In the genomic region with DNA sequence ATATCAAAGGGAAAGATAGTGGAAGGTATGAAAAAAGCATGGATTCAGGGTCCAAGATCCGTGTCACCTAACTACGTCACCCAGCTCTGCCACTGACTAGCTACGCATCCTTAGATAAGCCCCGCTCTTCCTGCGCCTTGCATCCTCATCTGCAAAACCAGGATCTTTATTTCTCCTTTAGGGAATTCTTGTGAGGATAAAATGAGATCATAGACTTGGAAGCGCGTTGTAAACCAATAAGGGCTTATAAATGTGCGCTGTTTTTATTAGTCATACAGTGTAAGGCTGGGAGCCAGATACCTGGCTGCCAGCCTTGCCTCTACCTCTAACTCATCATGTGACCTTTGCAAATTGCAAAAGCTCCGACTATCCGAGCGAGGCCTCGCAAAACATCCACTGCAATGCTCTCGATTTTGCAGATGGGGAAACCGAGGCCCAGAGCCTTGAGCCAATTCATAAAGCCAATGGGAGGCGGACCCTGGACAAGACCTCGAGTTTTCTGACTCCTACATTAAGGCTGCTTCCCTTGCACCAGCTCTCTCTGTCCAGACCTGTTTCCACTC, we compare ENCODE assay signal across 8 cellular contexts. TPM values are rescaled to one million over a fixed set of nuclear protein-coding genes. Genes with fewer than 3 reads are reported as not detected.
DNase-seq lines count a peak whose midpoint lies in the region; ATAC-seq, FAIRE-seq and TF ChIP-seq lines count a peak whose summit lies in the region.

No MANE protein-coding gene starts in this region.

- H3K4me1 Mint-ChIP-seq in Caco-2 (ENCODE audit: low read depth, unreplicated experiment), result no peaks in the 10 kb centered on the region

- 1 to 4% (median 2%) methylated on average over 16 of the region's 16 CpGs for WGBS in small intestine, 3 donors

- H3K4me1 ChIP-seq in Caco-2 (no peaks in the 10 kb centered on the region; the same call in 1 of the 2 replicates), KMS-11 (ENCODE audit: low read depth, poor library complexity, severe bottlenecking) (peaks cover 44% of the 10 kb centered on the region), iPS-15b (ENCODE audit: control insufficient read depth, insufficient read depth, low read length) (peaks cover 7% of the 10 kb centered on the region), small intestine (ENCODE audit: control insufficient read depth in 2 of 2, insufficient read depth in 1 of 2, low read depth in 1 of 2, low read length in 1 of 2) (peaks cover 0 to 8% of the 10 kb centered on the region in 2 donors)

- POLR2A ChIA-PET in Caco-2 (lab: Charles Lee), result interaction anchor here (1.0 kb wide), 2 partner anchors 8 to 10 kb away, joined by 3 to 5 read pairs; a partner anchor contains a TSS

- ATAC-seq in activated naive CD4-positive, alpha-beta T cell treated with anti-CD3 and anti-CD28 coated beads, Interleukin-2, amount 50 U/mL, for 72 hours, result peak in 1 of 2 donors; percentile 43
- ATAC-seq in HG03469 (IDR thresholded peaks at IDR 0.05; ENCODE audit: unreplicated experiment), result no peak
- no peak for ATAC-seq in GM18498 (IDR thresholded peaks at IDR 0.05; ENCODE audit: unreplicated experiment)

- CTCF ChIA-PET in Caco-2 (lab: Charles Lee), result interaction anchor here (0.9 kb wide), 2 partner anchors 8 to 18 kb away, joined by 3 to 4 read pairs; a partner anchor contains a TSS

- peak overlapping the region; percentile 77 for H3K4me3 ChIP-seq in Caco-2 (ENCODE audit: low read depth, low read length)
- H3K4me3 ChIP-seq in KMS-11 (IDR thresholded peaks at IDR 0.05; ENCODE audit: insufficient read depth, low read depth, low read length), result peak overlapping the region; percentile 14
- peak overlapping the region; percentile 90 for H3K4me3 ChIP-seq in iPS-15b (ENCODE audit: low read depth, low read length)
- H3K4me3 ChIP-seq in small intestine (ENCODE audit: low read depth in 1 of 2, low read length in 2 of 2), result peak overlapping the region; percentile 76 to 92

- H3K4me2 ChIP-seq in KMS-11, result peak overlapping the region; percentile 97

- H3K9me3 Mint-ChIP-seq in Caco-2 (ENCODE audit: unreplicated experiment), result no peaks in the 10 kb centered on the region
- H3K9me3 Mint-ChIP-seq in activated naive CD4-positive, alpha-beta T cell treated with anti-CD3 and anti-CD28 coated beads, Interleukin-2, amount 50 U/mL, for 72 hours, result peaks cover 0 to 3% of the 10 kb centered on the region in 2 donors

- H3K36me3 Mint-ChIP-seq in Caco-2 (ENCODE audit: insufficient read depth, unreplicated experiment), result peaks cover 30% of the 10 kb centered on the region
- peaks cover 9 to 30% of the 10 kb centered on the region in 2 donors for H3K36me3 Mint-ChIP-seq in activated naive CD4-positive, alpha-beta T cell treated with anti-CD3 and anti-CD28 coated beads, Interleukin-2, amount 50 U/mL, for 72 hours

- H3K27ac Mint-ChIP-seq in Caco-2 (ENCODE audit: unreplicated experiment), result peak overlapping the region; percentile 86
- peak overlapping the region; percentile 96 for H3K27ac Mint-ChIP-seq in activated naive CD4-positive, alpha-beta T cell treated with anti-CD3 and anti-CD28 coated beads, Interleukin-2, amount 50 U/mL, for 72 hours

- H3K9me3 ChIP-seq in Caco-2 (no peaks in the 10 kb centered on the region), iPS-15b (ENCODE audit: control insufficient read depth, insufficient read depth, low read length) (no peaks in the 10 kb centered on the region), small intestine (ENCODE audit: control insufficient read depth, low read depth) (no peaks in the 10 kb centered on the region)

- intact Hi-C loops in Caco-2 (cut with micrococcal nuclease; ENCODE audit: unreplicated experiment), result loop anchor here (2.0 kb wide), 1 partner anchor 35 kb away; no protein-coding TSS in a partner anchor

- H3K27ac ChIP-seq in KMS-11, result peak overlapping the region; percentile 84
- H3K27ac ChIP-seq in small intestine (ENCODE audit: low read depth in 1 of 2, low read length in 1 of 2), result peak overlapping the region; percentile 92 to 96

- H3K36me3 ChIP-seq in Caco-2 (ENCODE audit: control insufficient read depth, insufficient read depth, low read length) (peaks cover 4% of the 10 kb centered on the region; the same call in 1 of the 2 replicates), KMS-11 (ENCODE audit: insufficient read depth) (no peaks in the 10 kb centered on the region), iPS-15b (ENCODE audit: control insufficient read depth, insufficient read depth, low read length) (peaks cover 24% of the 10 kb centered on the region), small intestine (ENCODE audit: control insufficient read depth in 2 of 2, insufficient read depth in 2 of 2, low read length in 2 of 2) (peaks cover 7 to 8% of the 10 kb centered on the region in 2 donors)

- 0 out of 2 replicates have a peak, but pooled peaks cover 6% of the 10 kb centered on the region for H4K20me1 ChIP-seq in KMS-11 (ENCODE audit: insufficient read depth)

- no peaks in the 10 kb centered on the region for H3K27me3 ChIP-seq in Caco-2 (replicated peaks; ENCODE audit: control insufficient read depth, insufficient read depth, low read length)
- no peaks in the 10 kb centered on the region for H3K27me3 ChIP-seq in KMS-11 (ENCODE audit: insufficient read depth, low read depth)
- H3K27me3 ChIP-seq in iPS-15b (ENCODE audit: control insufficient read depth, insufficient read depth, low read length), result peaks cover 9% of the 10 kb centered on the region
- no peaks in the 10 kb centered on the region for H3K27me3 ChIP-seq in small intestine (ENCODE audit: control insufficient read depth in 2 of 2, insufficient read depth in 2 of 2, low read length in 2 of 2)

- FAIRE-seq in small intestine (lab: Jason Lieb, UNC), result no peak

- BruUV-seq in Caco-2 (replicated peaks; lab: Mats Ljungman, UMichigan), result no TSS peak

- H3K4me3 Mint-ChIP-seq in Caco-2 (ENCODE audit: unreplicated experiment), result peak overlapping the region; percentile 80

- TF ChIP-seq CTCF in Caco-2 (IDR thresholded peaks at IDR 0.05; ENCODE audit: insufficient read depth in 1 of 2, low read depth in 1 of 2, low read length in 1 of 2, severe bottlenecking in 1 of 2, unreplicated experiment in 1 of 2) (no peak), KMS-11 (conservative IDR thresholded peaks at IDR 0.05; ENCODE audit: low read depth, low read length) (no peak)

- H2AFZ ChIP-seq in KMS-11 (ENCODE audit: low read depth), result peak overlapping the region; percentile 63

- H3K79me2 ChIP-seq in KMS-11 (ENCODE audit: insufficient read depth, low read depth), result peaks cover 41% of the 10 kb centered on the region

- H3K27me3 Mint-ChIP-seq in Caco-2 (ENCODE audit: insufficient read depth, unreplicated experiment), result peaks cover under 1% of the 10 kb centered on the region

- DNase-seq in Caco-2 (no peak), small intestine (peak; percentile 58)
- DNase-seq in activated naive CD4-positive, alpha-beta T cell treated with anti-CD3 and anti-CD28 coated beads, Interleukin-2, amount 50 U/mL, for 72 hours (ENCODE audit: low spot score in 2 of 2), result peak in 1 of 2 donors; percentile 66
- no peak for DNase-seq in stimulated activated CD4-positive, alpha-beta T cell treated with anti-CD3 and anti-CD28 coated beads, Interleukin-12 subunit alpha, Interleukin-12 subunit beta, amount 100 ng/mL, for 4 hours

- H3K9ac ChIP-seq in KMS-11 (peak overlapping the region; percentile 86), iPS-15b (ENCODE audit: low read depth, low read length) (peak overlapping the region; percentile 81)

RNA-seq across cellular contexts. Expression of a gene that starts 0.8 kb away (rescaled TPM):
- total RNA-seq in Caco-2 (2022), result 180 and 183 TPM in 2 replicates
- total RNA-seq in activated naive CD4-positive, alpha-beta T cell treated with anti-CD3 and anti-CD28 coated beads, Interleukin-2, amount 50 U/mL, for 72 hours, result 100 to 1,000 TPM in 1 of 2 donors, 10 to 100 TPM in 1; 71.0 to 149 TPM
- polyA plus RNA-seq in small intestine, result 10 to 100 TPM; 47.9 to 99.8 (median 61.6) TPM

RNA-seq across cellular contexts. Expression of a gene that starts 8.3 kb away (rescaled TPM):
- 82.3 and 91.9 TPM in 2 replicates for total RNA-seq in Caco-2 (2022)
- 10 to 100 TPM; 31.9 to 95.1 TPM for total RNA-seq in activated naive CD4-positive, alpha-beta T cell treated with anti-CD3 and anti-CD28 coated beads, Interleukin-2, amount 50 U/mL, for 72 hours
- polyA plus RNA-seq in small intestine, result 10 to 100 TPM; 14.1 to 63.7 (median 30.5) TPM

RNA-seq across cellular contexts. Expression of a gene that starts 18.6 kb away (rescaled TPM):
- total RNA-seq in Caco-2 (2022), result 86.6 and 97.3 TPM in 2 replicates
- total RNA-seq in activated naive CD4-positive, alpha-beta T cell treated with anti-CD3 and anti-CD28 coated beads, Interleukin-2, amount 50 U/mL, for 72 hours, result 1 to 10 TPM in 1 of 2 donors, under 1 TPM in 1; 0.71 to 1.4 TPM
- 1 to 10 TPM in 2 of 3 donors, under 1 TPM in 1; 0.89 to 6.9 (median 1.1) TPM for polyA plus RNA-seq in small intestine

RNA-seq across cellular contexts. Expression of a gene that starts 38.3 kb away (rescaled TPM):
- not detected in 2 replicates for total RNA-seq in Caco-2 (2022)
- total RNA-seq in activated naive CD4-positive, alpha-beta T cell treated with anti-CD3 and anti-CD28 coated beads, Interleukin-2, amount 50 U/mL, for 72 hours, result not detected
- 1 to 10 TPM in 1 of 3 donors, under 1 TPM in 1, not detected in 1; 0.33 to 2.7 TPM for polyA plus RNA-seq in small intestine

RNA-seq across cellular contexts. Expression of a gene that starts 46.3 kb away (rescaled TPM):
- total RNA-seq in Caco-2 (2022), result 0.43 and 0.84 TPM in 2 replicates
- 1 to 10 TPM; 5.9 to 9.0 TPM for total RNA-seq in activated naive CD4-positive, alpha-beta T cell treated with anti-CD3 and anti-CD28 coated beads, Interleukin-2, amount 50 U/mL, for 72 hours
- 10 to 100 TPM in 2 of 3 donors, 1 to 10 TPM in 1; 4.5 to 26.0 (median 11.1) TPM for polyA plus RNA-seq in small intestine

Comparison
In these comparisons a context has a peak if more than half of its experiments do, and no peak if none do; other contexts are left out.
1. H3K4me3 ChIP-seq: peak in every context shown above with its lines; median percentile 90 in iPS-15b; 84 in small intestine; 77 in Caco-2; 14 in KMS-11.
2. RNA of a gene that starts 18.6 kb away (total RNA-seq): 86.6 to 97.3 TPM in Caco-2; 0.71 to 1.4 TPM in activated naive CD4-positive, alpha-beta T cell treated with anti-CD3 and anti-CD28 coated beads, Interleukin-2, amount 50 U/mL, for 72 hours; every median in the first group is over 10 times any median in the second.